In genomic region chr2:28754321-28754720, GRCh38 we compare ENCODE assay signal across 1 cellular context.
TF ChIP-seq lines count a peak whose summit lies in the region.

No MANE protein-coding gene starts in this region.

TF ChIP-seq in HepG2, 621 proteins besides CTCF, POLR2A, EP300 and RAD21:
- TF ChIP-seq ZNF503 (CRISPR knock-in tag; IDR thresholded peaks at IDR 0.05), result no peak
- TF ChIP-seq HOXA9 (CRISPR knock-in tag; IDR thresholded peaks at IDR 0.05; ENCODE audit: borderline replicate concordance), result no peak
- TF ChIP-seq ZNF431 (CRISPR knock-in tag; IDR thresholded peaks at IDR 0.05; ENCODE audit: borderline replicate concordance, low read depth), result no peak
TF ChIP-seq in HepG2: peak in this region for 0.
